In the genomic region with DNA sequence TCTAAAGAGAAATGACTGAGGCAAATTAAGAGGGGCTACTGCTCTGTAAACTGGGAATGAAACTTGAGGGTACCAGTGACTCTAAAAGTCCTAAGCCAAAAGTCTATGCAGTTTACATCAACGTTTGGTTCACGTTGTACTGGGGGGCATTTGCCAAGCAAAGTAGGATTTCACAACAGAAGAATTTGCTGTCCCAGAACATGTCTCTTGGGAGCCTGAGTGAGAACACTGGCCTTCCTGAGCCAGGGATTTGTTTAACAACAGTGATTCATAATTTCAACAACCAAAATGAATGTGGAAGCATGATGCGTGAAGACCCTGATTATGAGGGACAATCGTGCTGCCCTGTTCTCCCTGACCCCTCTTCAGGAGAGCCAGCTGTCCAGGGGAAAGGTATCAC, we compare ENCODE assay signal across 26 cellular contexts.
DNase-seq lines count a peak whose midpoint lies in the region; ATAC-seq and TF ChIP-seq lines count a peak whose summit lies in the region.
"Had no signal": no experiment of that assay in that cellular context is flagged by ENCODE, and none has a peak within 500 bp of the region (broad histone marks: within the 10 kb centered on the region; RNA-seq: fewer than 3 reads in every experiment).

No MANE protein-coding gene starts in this region.

- H2AFZ ChIP-seq in mammary epithelial cell (ENCODE audit: low read depth, low read length) (no peak overlapping the region), GM23338 (no peak overlapping the region)

- CTCF ChIA-PET in MCF 10A (lab: Yijun Ruan, JAX) (interaction anchor here (0.6 to 6.0 kb wide), 4 partner anchors 11 to 795 kb away, joined by 6 to 135 read pairs (median 17); no protein-coding TSS in a partner anchor), mammary epithelial cell (lab: Charles Lee; ENCODE audit: low non-redundant PET) (no interaction called here)

- H3K4me1 Mint-ChIP-seq in MCF 10A (ENCODE audit: insufficient read depth, unreplicated experiment) (peaks cover 2% of the 10 kb centered on the region), GM23338 (peaks cover 22% of the 10 kb centered on the region)

- H3F3A ChIP-seq in GM23338 (replicated peaks; ENCODE audit: low read depth): no peaks in the 10 kb centered on the region

- H3K27ac Mint-ChIP-seq in MCF 10A (ENCODE audit: low read depth, unreplicated experiment): peak overlapping the region; percentile 52
- no peak overlapping the region for H3K27ac Mint-ChIP-seq in GM23338
- H3K27ac Mint-ChIP-seq: activated naive CD4-positive, alpha-beta T cell treated with anti-CD3 and anti-CD28 coated beads for 36 hours; activated T-cell treated with anti-CD3 and anti-CD28 coated beads, Interleukin-2, amount 50 U/mL, for 72 hours; effector memory CD8-positive, alpha-beta T cell; stimulated activated naive CD8-positive, alpha-beta T cell treated with anti-CD3 and anti-CD28 coated beads, Interleukin-15, Interleukin-2, amounts not matched to agents 100 ng/mL and 50 ng/mL, for 24 hours had no signal

- POLR2A ChIA-PET in MCF 10A (lab: Yijun Ruan, JAX): no interaction called here

- TF ChIP-seq CTCF in MCF 10A (IDR thresholded peaks at IDR 0.05; ENCODE audit: unreplicated experiment): no peak
- no peak for TF ChIP-seq CTCF in mammary epithelial cell (conservative IDR thresholded peaks at IDR 0.05 in 1 of 2, IDR thresholded peaks at IDR 0.05 in 1 of 2; ENCODE audit: extremely low read depth in 1 of 2, insufficient read depth in 1 of 2, low read depth in 1 of 2, low read length in 2 of 2)
- TF ChIP-seq CTCF in fibroblast of pulmonary artery (IDR thresholded peaks at IDR 0.05; ENCODE audit: low read length, missing control alignments): no peak
- no peak for TF ChIP-seq CTCF in lower leg skin (IDR thresholded peaks at IDR 0.05)
- TF ChIP-seq CTCF in tibial nerve (IDR thresholded peaks at IDR 0.05): no peak
- no peak for TF ChIP-seq CTCF in stomach (IDR thresholded peaks at IDR 0.05)
- no peak for TF ChIP-seq CTCF in GM23338 (conservative IDR thresholded peaks at IDR 0.05; ENCODE audit: low read depth in 2 of 2)

- no peaks in the 10 kb centered on the region for H4K20me1 ChIP-seq in mammary epithelial cell (ENCODE audit: insufficient read depth, low read length)
- no peaks in the 10 kb centered on the region for H4K20me1 ChIP-seq in GM23338 (replicated peaks; ENCODE audit: insufficient read depth)

- TF ChIP-seq EP300 in tibial nerve (IDR thresholded peaks at IDR 0.05) (peak; percentile 68 to 84), stomach (IDR thresholded peaks at IDR 0.05) (no peak)

- peaks cover 15% of the 10 kb centered on the region for H3K9me3 Mint-ChIP-seq in MCF 10A (ENCODE audit: unreplicated experiment)
- H3K9me3 Mint-ChIP-seq in GM23338: peaks cover 11% of the 10 kb centered on the region; the same call in 2 of the 3 replicates
- H3K9me3 Mint-ChIP-seq: stimulated activated naive CD8-positive, alpha-beta T cell treated with anti-CD3 and anti-CD28 coated beads, Interleukin-15, Interleukin-2, amounts not matched to agents 100 ng/mL and 50 ng/mL, for 24 hours had no signal

- no peak overlapping the region for H3K27ac ChIP-seq in mammary epithelial cell (ENCODE audit: insufficient read depth, low read depth, low read length)
- peak overlapping the region; percentile 22 to 78 (median 35) for H3K27ac ChIP-seq in tibial nerve
- no peak overlapping the region for H3K27ac ChIP-seq in stomach
- no peak overlapping the region for H3K27ac ChIP-seq in GM23338 (ENCODE audit: low read depth)
- H3K27ac ChIP-seq: neutrophil, upper lobe of right lung had no signal

- in situ Hi-C loops in mammary epithelial cell (cut with MboI; ENCODE audit: low sequenced_read_pairs in 2 of 2): loop anchor here (25.0 kb wide), 2 partner anchors 679 to 779 kb away; no protein-coding TSS in a partner anchor

- H3K27me3 Mint-ChIP-seq in MCF 10A (ENCODE audit: insufficient read depth, unreplicated experiment) (no peaks in the 10 kb centered on the region), GM23338 (ENCODE audit: insufficient read depth, low read depth, poor library complexity) (no peaks in the 10 kb centered on the region)
- H3K27me3 Mint-ChIP-seq: effector memory CD8-positive, alpha-beta T cell; stimulated activated naive CD8-positive, alpha-beta T cell treated with anti-CD3 and anti-CD28 coated beads, Interleukin-15, Interleukin-2, amounts not matched to agents 100 ng/mL and 50 ng/mL, for 24 hours had no signal

- dilution Hi-C loops in mammary epithelial cell (cut with HindIII; ENCODE audit: low sequenced_read_pairs): no loop called here

- H3K9me2 ChIP-seq in GM23338 (ENCODE audit: insufficient read depth): no peaks in the 10 kb centered on the region

- intact Hi-C loops in MCF 10A (cut with micrococcal nuclease) (loop anchor here (2.0 kb wide), 1 partner anchor 143 kb away; no protein-coding TSS in a partner anchor), mammary epithelial cell (cut with micrococcal nuclease) (no loop called here), lower leg skin (cut with DNase I; ENCODE audit: low total_unique reads) (no loop called here), stomach (cut with DNase I; ENCODE audit: low total_unique reads) (no loop called here)

- H3K9ac ChIP-seq in mammary epithelial cell (ENCODE audit: insufficient read depth, low read length): no peak overlapping the region

- ATAC-seq in HG03196 (IDR thresholded peaks at IDR 0.05; ENCODE audit: unreplicated experiment) (no peak), GM23338 (no peak)
- ATAC-seq: activated T-cell treated with anti-CD3 and anti-CD28 coated beads, Interleukin-2, amount 50 U/mL, for 72 hours; effector memory CD8-positive, alpha-beta T cell; upper lobe of right lung had no signal

- TF ChIP-seq POLR2A in lower leg skin (IDR thresholded peaks at IDR 0.05) (no peak), tibial nerve (IDR thresholded peaks at IDR 0.05) (no peak), stomach (IDR thresholded peaks at IDR 0.05) (no peak)

- no peaks in the 10 kb centered on the region for H3K79me2 ChIP-seq in mammary epithelial cell (ENCODE audit: insufficient read depth, low read length)
- no peaks in the 10 kb centered on the region for H3K79me2 ChIP-seq in GM23338 (replicated peaks; ENCODE audit: insufficient read depth)

- H3K4me2 ChIP-seq in mammary epithelial cell (ENCODE audit: insufficient read depth, low read depth, low read length) (no peak overlapping the region), GM23338 (no peak overlapping the region)

- WGBS in mammary epithelial cell (ENCODE audit: low coverage, missing lambda C conversion rate): 45% methylated on average over 4 of the region's 4 CpGs
- WGBS in lower leg skin, 2 donors: 49 to 61% methylated on average over 4 of the region's 4 CpGs
- 51 to 55% methylated on average over 4 of the region's 4 CpGs for WGBS in tibial nerve, 2 donors
- WGBS in stomach, 5 donors: 56 to 64% (median 61%) methylated on average over 4 of the region's 4 CpGs

- BruUV-seq in MCF 10A (replicated peaks; lab: Mats Ljungman, UMichigan) (no TSS peak), mammary epithelial cell (replicated peaks; lab: Mats Ljungman, UMichigan) (no TSS peak)

- no peaks in the 10 kb centered on the region for H3K36me3 Mint-ChIP-seq in MCF 10A (ENCODE audit: insufficient read depth, unreplicated experiment)
- peaks cover 9% of the 10 kb centered on the region for H3K36me3 Mint-ChIP-seq in GM23338 (ENCODE audit: low read depth)

- H3K9me3 ChIP-seq in mammary epithelial cell (replicated peaks; ENCODE audit: insufficient read depth, low read length) (no peaks in the 10 kb centered on the region), tibial nerve (no peaks in the 10 kb centered on the region), stomach (peaks cover 0 to 8% (median 0%) of the 10 kb centered on the region in 4 donors)
- H3K9me3 ChIP-seq: neutrophil, upper lobe of right lung had no signal

- peak; percentile 55 for DNase-seq in MCF 10A (ENCODE audit: unreplicated experiment)
- DNase-seq in mammary epithelial cell: no peak
- DNase-seq in fibroblast of pulmonary artery (ENCODE audit: low read depth): peak; percentile 66
- peak; percentile 76 to 84 for DNase-seq in lower leg skin (ENCODE audit: low spot score in 2 of 2)
- peak; percentile 24 to 78 for DNase-seq in tibial nerve (ENCODE audit: low spot score in 2 of 2)
- DNase-seq in stomach: no peak
- no peak for DNase-seq in GM23338 (ENCODE audit: low spot score)
- DNase-seq: activated CD4-positive, CD25-positive, alpha-beta regulatory T cell treated with anti-CD3 and anti-CD28 coated beads, Interleukin-2, amount 50 U/mL, for 72 hours; activated CD8-positive, alpha-beta memory T cell treated with anti-CD3 and anti-CD28 coated beads for 24 hours; activated naive CD4-positive, alpha-beta T cell treated with anti-CD3 and anti-CD28 coated beads for 36 hours; activated T-cell treated with anti-CD3 and anti-CD28 coated beads, Interleukin-2, amount 50 U/mL, for 72 hours; anterior cingulate cortex; COR-L47; effector memory CD8-positive, alpha-beta T cell; hippocampal formation; NCI-H1092 treated with DMSO at 0.1 percent for 48 hours; NCI-H2029 treated with DMSO at 0.1 percent for 48 hours; NCI-H446; SIG-M5; stimulated activated CD4-positive, alpha-beta T cell treated with anti-CD3 and anti-CD28 coated beads, Interleukin-12 subunit alpha, Interleukin-12 subunit beta, amount 100 ng/mL, for 4 hours; stimulated activated CD4-positive, alpha-beta T cell treated with anti-CD3 and anti-CD28 coated beads, Interleukin-4, amount 100 ng/mL, for 4 hours; upper lobe of right lung had no signal

- H3K4me1 ChIP-seq in mammary epithelial cell (ENCODE audit: insufficient read depth, low read length) (no peaks in the 10 kb centered on the region), tibial nerve (peaks cover 0 to 10% (median 0%) of the 10 kb centered on the region in 4 donors), stomach (peaks cover 0 to 3% (median 0%) of the 10 kb centered on the region in 4 donors), GM23338 (ENCODE audit: insufficient read depth) (peaks cover 17% of the 10 kb centered on the region)
- H3K4me1 ChIP-seq: upper lobe of right lung had no signal

- H3K4me3 ChIP-seq in mammary epithelial cell (replicated peaks in 1 of 3; ENCODE audit: insufficient read depth in 1 of 3, low read depth in 2 of 3, low read length in 3 of 3) (no peak overlapping the region), fibroblast of pulmonary artery (replicated peaks; ENCODE audit: low read depth, low read length) (no peak overlapping the region), lower leg skin (ENCODE audit: low read depth, poor library complexity, severe bottlenecking) (no peak overlapping the region), tibial nerve (no peak overlapping the region), stomach (no peak overlapping the region), GM23338 (no peak overlapping the region)
- H3K4me3 ChIP-seq: lung, upper lobe of right lung had no signal

- H3K4me3 Mint-ChIP-seq in MCF 10A (ENCODE audit: unreplicated experiment) (no peak overlapping the region), GM23338 (no peak overlapping the region)
- H3K4me3 Mint-ChIP-seq: activated naive CD4-positive, alpha-beta T cell treated with anti-CD3 and anti-CD28 coated beads for 36 hours; activated T-cell treated with anti-CD3 and anti-CD28 coated beads, Interleukin-2, amount 50 U/mL, for 72 hours; effector memory CD8-positive, alpha-beta T cell; stimulated activated naive CD8-positive, alpha-beta T cell treated with anti-CD3 and anti-CD28 coated beads, Interleukin-15, Interleukin-2, amounts not matched to agents 100 ng/mL and 50 ng/mL, for 24 hours had no signal

- H3K36me3 ChIP-seq in mammary epithelial cell (ENCODE audit: insufficient read depth, low read length): no peaks in the 10 kb centered on the region
- no peaks in the 10 kb centered on the region for H3K36me3 ChIP-seq in tibial nerve
- H3K36me3 ChIP-seq in stomach: no peaks in the 10 kb centered on the region
- no peaks in the 10 kb centered on the region for H3K36me3 ChIP-seq in GM23338 (ENCODE audit: insufficient read depth)
- H3K36me3 ChIP-seq: neutrophil, upper lobe of right lung had no signal

- H3K27me3 ChIP-seq in mammary epithelial cell (ENCODE audit: insufficient read depth, low read length) (no peaks in the 10 kb centered on the region), tibial nerve (no peaks in the 10 kb centered on the region), stomach (no peaks in the 10 kb centered on the region), GM23338 (ENCODE audit: insufficient read depth) (no peaks in the 10 kb centered on the region)
- H3K27me3 ChIP-seq: neutrophil, upper lobe of right lung had no signal

Comparison
In these comparisons a context has a peak if more than half of its experiments do, and no peak if none do; other contexts are left out.
1. DNase-seq: peak in MCF 10A (single experiment), fibroblast of pulmonary artery (single experiment), lower leg skin (2 of 2) and tibial nerve (2 of 2); none in mammary epithelial cell (single experiment), stomach (single experiment) and GM23338 (single experiment).
2. H3K27ac ChIP-seq: peak in tibial nerve (4 of 4); none in mammary epithelial cell (single experiment), stomach (0 of 5) and GM23338 (single experiment).